34 cellular contexts compared by ENCODE assay signal in the genomic region with DNA sequence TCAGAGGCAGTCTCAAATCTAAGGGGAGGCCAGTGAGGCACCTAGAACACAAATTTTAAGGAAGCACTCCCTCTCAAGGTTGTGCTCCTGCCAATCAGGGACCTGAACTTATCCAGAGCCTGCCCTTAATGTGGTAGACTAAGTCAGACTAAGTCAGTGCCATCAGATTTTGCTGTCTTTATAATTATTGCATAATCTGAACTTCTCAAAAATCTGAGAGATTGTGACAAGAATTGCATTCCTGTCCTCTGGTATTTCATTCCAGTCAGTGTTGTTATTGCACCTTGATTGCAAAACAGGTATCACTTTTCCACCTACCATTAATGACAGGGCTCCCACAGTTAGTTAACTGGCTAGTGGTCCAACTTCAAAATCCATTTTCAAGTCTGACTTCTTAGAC.
"Had no signal": no experiment of that assay in that cellular context is flagged by ENCODE, and none has a peak within 500 bp of the region (broad histone marks: within the 10 kb centered on the region; RNA-seq: fewer than 3 reads in every experiment).

No MANE protein-coding gene starts in this region.

- H3K36me3 ChIP-seq: MG63 had no signal

- H3K27me3 ChIP-seq: MG63 had no signal

- DNase-seq: Karpas-422, MG63, MV-4-11, NCI-H1048, NCI-H1092, NCI-H1092 treated with DMSO at 0.1 percent for 48 hours, NCI-H1105, NCI-H1105 treated with DMSO at 0.1 percent for 48 hours, NCI-H1417, NCI-H1417 treated with DMSO at 0.1 percent for 48 hours, NCI-H1436, NCI-H1436 treated with DMSO at 0.1 percent for 48 hours, NCI-H146, NCI-H1694, NCI-H1694 treated with DMSO at 0.1 percent for 48 hours, NCI-H187, NCI-H187 treated with DMSO at 0.1 percent for 48 hours, NCI-H1930, NCI-H2029, NCI-H2029 treated with DMSO at 0.1 percent for 48 hours, NCI-H2081, NCI-H2081 treated with DMSO at 0.1 percent for 48 hours, NCI-H2107, NCI-H2171, NCI-H2171 treated with DMSO at 0.1 percent for 48 hours, NCI-H2227 treated with DMSO at 0.1 percent for 48 hours, NCI-H226, NCI-H345, NCI-H446, NCI-H446 treated with DMSO at 0.1 percent for 48 hours, NCI-H510A, NCI-H510A treated with DMSO at 0.1 percent for 48 hours, NCI-H524, NCI-H524 treated with DMSO at 0.1 percent for 48 hours had no signal

- H3K4me3 ChIP-seq: MG63 had no signal

- H3K9me3 ChIP-seq: MG63 had no signal
